ENCODE assay signal across 2 cellular contexts in the genomic region with DNA sequence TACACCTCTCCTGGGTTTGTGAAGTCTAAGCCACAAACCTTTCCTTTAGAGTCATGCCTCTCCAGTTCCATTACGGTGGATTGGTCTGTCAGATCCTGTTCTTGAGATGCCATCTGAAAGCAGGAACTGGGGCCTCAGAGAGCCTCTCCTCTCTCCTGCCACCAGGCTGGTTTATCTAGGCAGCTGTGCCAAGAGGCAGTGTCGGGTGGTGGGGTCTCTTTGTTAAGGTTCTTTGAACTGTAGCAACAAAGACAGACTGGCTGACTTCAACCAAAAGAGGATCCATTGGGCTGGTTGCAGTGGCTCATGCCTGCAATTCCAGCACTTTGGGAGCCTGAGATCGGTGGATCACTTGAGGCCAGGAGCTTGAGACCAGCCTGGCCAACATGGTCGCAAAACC.
A peak's percentile ranks its signal among the peaks of the same experiment; 100 is the strongest.
TF ChIP-seq lines count a peak whose summit lies in the region.

No MANE protein-coding gene starts in this region.

TF ChIP-seq in IMR-90, 13 proteins besides CTCF, POLR2A, EP300 and RAD21:
- no peak for TF ChIP-seq SMC3 (IDR thresholded peaks at IDR 0.05; ENCODE audit: low read depth, low read length)
- no peak for TF ChIP-seq MXI1 (IDR thresholded peaks at IDR 0.05; ENCODE audit: borderline replicate concordance, low read depth, low read length)
- TF ChIP-seq, protein P1, sequence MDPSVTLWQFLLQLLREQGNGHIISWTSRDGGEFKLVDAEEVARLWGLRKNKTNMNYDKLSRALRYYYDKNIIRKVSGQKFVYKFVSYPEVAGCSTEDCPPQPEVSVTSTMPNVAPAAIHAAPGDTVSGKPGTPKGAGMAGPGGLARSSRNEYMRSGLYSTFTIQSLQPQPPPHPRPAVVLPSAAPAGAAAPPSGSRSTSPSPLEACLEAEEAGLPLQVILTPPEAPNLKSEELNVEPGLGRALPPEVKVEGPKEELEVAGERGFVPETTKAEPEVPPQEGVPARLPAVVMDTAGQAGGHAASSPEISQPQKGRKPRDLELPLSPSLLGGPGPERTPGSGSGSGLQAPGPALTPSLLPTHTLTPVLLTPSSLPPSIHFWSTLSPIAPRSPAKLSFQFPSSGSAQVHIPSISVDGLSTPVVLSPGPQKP (IDR thresholded peaks at IDR 0.05; ENCODE audit: borderline replicate concordance, low read depth, low read length) = no peak
- no peak for TF ChIP-seq MAZ (IDR thresholded peaks at IDR 0.05; ENCODE audit: borderline replicate concordance, low read depth, low read length)
- no peak for TF ChIP-seq RFX5 (IDR thresholded peaks at IDR 0.05; ENCODE audit: low read depth, low read length)

TF ChIP-seq in GM12878, 131 proteins besides CTCF, POLR2A, EP300 and RAD21:
- TF ChIP-seq GATAD2B (conservative IDR thresholded peaks at IDR 0.05; ENCODE audit: low read depth) (0 out of 2 replicates have a peak, but pooled peaks have one; percentile 29), HDGF (IDR thresholded peaks at IDR 0.05) (no peak)
